In the genomic region with DNA sequence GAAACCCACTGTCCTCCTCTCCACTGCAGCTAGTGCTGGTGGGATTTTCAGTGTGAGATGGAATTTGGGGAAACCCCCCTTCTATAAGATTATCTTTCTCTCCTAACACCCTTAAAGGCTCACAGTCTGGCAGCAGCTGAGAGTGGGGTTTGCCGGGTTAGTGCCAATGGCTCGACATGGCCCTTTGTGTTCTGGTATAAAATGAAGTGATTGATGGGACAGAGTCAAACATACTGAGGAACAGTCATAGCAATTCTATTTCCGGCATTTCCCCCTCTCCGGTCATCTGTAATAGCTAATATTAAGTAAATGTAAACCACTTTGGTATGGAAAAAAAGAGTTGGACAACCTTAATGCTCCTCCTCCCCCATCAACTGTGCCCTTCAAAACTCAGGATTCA, we compare ENCODE assay signal across 26 cellular contexts. TPM values are rescaled to one million over a fixed set of nuclear protein-coding genes. Genes with fewer than 3 reads are reported as not detected.
DNase-seq lines count a peak whose midpoint lies in the region; ATAC-seq and TF ChIP-seq lines count a peak whose summit lies in the region.
"Had no signal": no experiment of that assay in that cellular context is flagged by ENCODE, and none has a peak within 500 bp of the region (broad histone marks: within the 10 kb centered on the region; RNA-seq: fewer than 3 reads in every experiment).

No MANE protein-coding gene starts in this region.

- H3K4me3 ChIP-seq in CD8-positive, alpha-beta T cell (ENCODE audit: low read depth, low read length) = no peak overlapping the region
- peak overlapping the region in 1 of 8 donors; percentile 5 for H3K4me3 ChIP-seq in spleen

- no peaks in the 10 kb centered on the region for H3K4me1 ChIP-seq in CD8-positive, alpha-beta T cell (ENCODE audit: insufficient read depth, low read length)
- peaks cover 0 to 45% (median 4%) of the 10 kb centered on the region in 6 donors for H3K4me1 ChIP-seq in spleen

- 63 to 87% (median 81%) methylated on average over 4 of the region's 4 CpGs for WGBS in spleen, 5 donors

- no peaks in the 10 kb centered on the region for H3K9me3 Mint-ChIP-seq in CD8-positive, alpha-beta T cell
- no peaks in the 10 kb centered on the region for H3K9me3 Mint-ChIP-seq in activated T-helper 17 cell treated with anti-CD3 and anti-CD28 coated beads, Interleukin-2, amount 50 U/mL, for 72 hours
- H3K9me3 Mint-ChIP-seq in endothelial cell (ENCODE audit: unreplicated experiment) (no peaks in the 10 kb centered on the region), T-cell (no peaks in the 10 kb centered on the region)
- H3K9me3 Mint-ChIP-seq: CD8-positive, alpha-beta memory T cell had no signal

- H3K4me1 Mint-ChIP-seq in CD8-positive, alpha-beta T cell (ENCODE audit: low read depth) = no peaks in the 10 kb centered on the region
- H3K4me1 Mint-ChIP-seq in activated T-helper 17 cell treated with anti-CD3 and anti-CD28 coated beads, Interleukin-2, amount 50 U/mL, for 72 hours = no peaks in the 10 kb centered on the region
- H3K4me1 Mint-ChIP-seq in endothelial cell (ENCODE audit: unreplicated experiment) (no peaks in the 10 kb centered on the region), T-cell (no peaks in the 10 kb centered on the region)
- H3K4me1 Mint-ChIP-seq: CD8-positive, alpha-beta memory T cell had no signal

- no peaks in the 10 kb centered on the region for H3K9me3 ChIP-seq in CD8-positive, alpha-beta T cell (ENCODE audit: low read length)
- H3K9me3 ChIP-seq in spleen = no peaks in the 10 kb centered on the region

- no peak for TF ChIP-seq POLR2A in spleen (IDR thresholded peaks at IDR 0.05)

- peak overlapping the region; percentile 16 for H3K27ac Mint-ChIP-seq in CD8-positive, alpha-beta T cell
- H3K27ac Mint-ChIP-seq in activated T-helper 17 cell treated with anti-CD3 and anti-CD28 coated beads, Interleukin-2, amount 50 U/mL, for 72 hours = peak overlapping the region; percentile 59
- H3K27ac Mint-ChIP-seq in endothelial cell (ENCODE audit: unreplicated experiment) (peak overlapping the region; percentile 72), T-cell (no peak overlapping the region)

- no peaks in the 10 kb centered on the region for H3K27me3 Mint-ChIP-seq in CD8-positive, alpha-beta T cell (ENCODE audit: low read depth)
- H3K27me3 Mint-ChIP-seq in activated T-helper 17 cell treated with anti-CD3 and anti-CD28 coated beads, Interleukin-2, amount 50 U/mL, for 72 hours = no peaks in the 10 kb centered on the region
- H3K27me3 Mint-ChIP-seq in endothelial cell (ENCODE audit: unreplicated experiment) = peaks cover 20% of the 10 kb centered on the region
- no peaks in the 10 kb centered on the region for H3K27me3 Mint-ChIP-seq in T-cell
- H3K27me3 Mint-ChIP-seq: CD8-positive, alpha-beta memory T cell had no signal

- H3K36me3 ChIP-seq in CD8-positive, alpha-beta T cell (ENCODE audit: insufficient read depth, low read length) = peaks cover 11% of the 10 kb centered on the region
- H3K36me3 ChIP-seq in spleen = peaks cover 0 to 100% (median 54%) of the 10 kb centered on the region in 6 donors

- H3K27ac ChIP-seq in CD8-positive, alpha-beta T cell (ENCODE audit: low read depth, low read length) = no peak overlapping the region
- H3K27ac ChIP-seq in spleen = peak overlapping the region in 6 of 8 donors; percentile 58 to 81 (median 74)

- intact Hi-C loops in CD8-positive, alpha-beta T cell (cut with DNase I, micrococcal nuclease) = no loop called here
- intact Hi-C loops in spleen (cut with DNase I; ENCODE audit: low total_unique reads) = no loop called here
- intact Hi-C loops in posterior vena cava (cut with DNase I) = no loop called here

- no peak for DNase-seq in CD8-positive, alpha-beta T cell
- DNase-seq in endothelial cell (ENCODE audit: low spot score) (no peak), spleen (no peak), T-cell (no peak), posterior vena cava (ENCODE audit: low spot score) (no peak)
- no peak for DNase-seq in activated CD8-positive, alpha-beta memory T cell treated with anti-CD3 and anti-CD28 coated beads for 24 hours
- DNase-seq: Calu3; CD8-positive, alpha-beta memory T cell; EL; GF-D8; Karpas-422; MV-4-11; NCI-H1105 treated with DMSO at 0.1 percent for 48 hours; NCI-H1694; NCI-H2081; NCI-H2171; NCI-H446; NCI-H526; PC-3; Right ventricle myocardium superior had no signal

- CTCF ChIA-PET in CD8-positive, alpha-beta T cell (lab: Charles Lee) = no interaction called here
- CTCF ChIA-PET in T-cell (lab: Charles Lee) = interaction anchor here in 1 of 2 donors (1.0 kb wide), 1 partner anchor 19 kb away, joined by 3 read pairs; no protein-coding TSS in a partner anchor

- H3K36me3 Mint-ChIP-seq in CD8-positive, alpha-beta T cell = peaks cover 75% of the 10 kb centered on the region
- peaks cover 11% of the 10 kb centered on the region for H3K36me3 Mint-ChIP-seq in activated T-helper 17 cell treated with anti-CD3 and anti-CD28 coated beads, Interleukin-2, amount 50 U/mL, for 72 hours (ENCODE audit: low read depth)
- H3K36me3 Mint-ChIP-seq in endothelial cell (ENCODE audit: low read depth, unreplicated experiment) = peaks cover 30% of the 10 kb centered on the region
- peaks cover 40% of the 10 kb centered on the region for H3K36me3 Mint-ChIP-seq in T-cell

- POLR2A ChIA-PET in CD8-positive, alpha-beta T cell (lab: Charles Lee) = no interaction called here
- POLR2A ChIA-PET in T-cell (lab: Charles Lee) = no interaction called here

- no peak for TF ChIP-seq CTCF in CD8-positive, alpha-beta T cell (IDR thresholded peaks at IDR 0.05)
- TF ChIP-seq CTCF in endothelial cell (IDR thresholded peaks at IDR 0.05; ENCODE audit: unreplicated experiment) = no peak
- no peak for TF ChIP-seq CTCF in spleen (IDR thresholded peaks at IDR 0.05 in 8 of 11, conservative IDR thresholded peaks at IDR 0.05 in 3 of 11)

- no peaks in the 10 kb centered on the region for H3K27me3 ChIP-seq in CD8-positive, alpha-beta T cell (ENCODE audit: insufficient read depth, low read length)
- no peaks in the 10 kb centered on the region for H3K27me3 ChIP-seq in spleen (replicated peaks in 1 of 7)

- ATAC-seq in CD8-positive, alpha-beta T cell = no peak
- ATAC-seq in activated T-helper 17 cell treated with anti-CD3 and anti-CD28 coated beads, Interleukin-2, amount 50 U/mL, for 72 hours (replicated peaks) = no peak
- ATAC-seq in T-cell (replicated peaks in 1 of 4) = no peak
- no peak for ATAC-seq in HG02763 (IDR thresholded peaks at IDR 0.05; ENCODE audit: unreplicated experiment)
- ATAC-seq: HCT116 had no signal

- H3K4me3 Mint-ChIP-seq in CD8-positive, alpha-beta T cell = no peak overlapping the region
- no peak overlapping the region for H3K4me3 Mint-ChIP-seq in activated T-helper 17 cell treated with anti-CD3 and anti-CD28 coated beads, Interleukin-2, amount 50 U/mL, for 72 hours
- H3K4me3 Mint-ChIP-seq in endothelial cell (ENCODE audit: unreplicated experiment) = no peak overlapping the region
- no peak overlapping the region for H3K4me3 Mint-ChIP-seq in T-cell
- H3K4me3 Mint-ChIP-seq: CD8-positive, alpha-beta memory T cell had no signal

RNA-seq across cellular contexts. Expression of a gene that starts 37.6 kb away (rescaled TPM):
- not detected for total RNA-seq in CD8-positive, alpha-beta T cell
- total RNA-seq in activated T-helper 17 cell treated with anti-CD3 and anti-CD28 coated beads, Interleukin-2, amount 50 U/mL, for 72 hours = not detected
- not detected for total RNA-seq in endothelial cell (ENCODE audit: unreplicated experiment)
- total RNA-seq in spleen = 100 to 1,000 TPM in 2 of 7 donors, 10 to 100 TPM in 5; 38.1 to 123 (median 72.9) TPM
- 10 to 100 TPM; 28.9 to 77.8 (median 48.3) TPM for polyA plus RNA-seq in spleen
- total RNA-seq in T-cell = 1 to 10 TPM in 2 of 5 donors, not detected in 3; 1.3 to 1.7 TPM
- total RNA-seq in posterior vena cava = 10 to 100 TPM; 21.1 to 24.4 TPM
- total RNA-seq: Calu3; CD8-positive, alpha-beta memory T cell had no signal
- polyA plus RNA-seq: BJ; CD8-positive, alpha-beta memory T cell had no signal

RNA-seq across cellular contexts. Expression of a gene that starts 58.7 kb away (rescaled TPM):
- 100 to 1,000 TPM; 119 to 123 TPM for total RNA-seq in CD8-positive, alpha-beta T cell
- total RNA-seq in activated T-helper 17 cell treated with anti-CD3 and anti-CD28 coated beads, Interleukin-2, amount 50 U/mL, for 72 hours = 1 to 10 TPM; 3.1 to 8.2 TPM
- 48.9 TPM for total RNA-seq in endothelial cell (ENCODE audit: unreplicated experiment)
- total RNA-seq in spleen = 100 to 1,000 TPM in 5 of 7 donors, 10 to 100 TPM in 2; 76.7 to 143 (median 103) TPM
- polyA plus RNA-seq in spleen = 10 to 100 TPM; 14.6 to 17.0 (median 15.6) TPM
- total RNA-seq in T-cell = 10 to 100 TPM in 2 of 5 donors, 1 to 10 TPM in 3; 4.1 to 51.1 (median 6.2) TPM
- total RNA-seq in posterior vena cava = 10 to 100 TPM; 11.8 to 12.4 TPM
- total RNA-seq: M059J, RPMI7951 had no signal

Comparison
In these comparisons a context has a peak if more than half of its experiments do, and no peak if none do; other contexts are left out.
1. H3K27ac Mint-ChIP-seq: peak in CD8-positive, alpha-beta T cell (single experiment), activated T-helper 17 cell treated with anti-CD3 and anti-CD28 coated beads, Interleukin-2, amount 50 U/mL, for 72 hours (single experiment) and endothelial cell (single experiment); none in T-cell (0 of 2).
2. RNA of a gene that starts 37.6 kb away (total RNA-seq): 38.1 to 123 TPM in spleen and 21.1 to 24.4 TPM in posterior vena cava; 1.3 to 1.7 TPM in T-cell, not detected in CD8-positive, alpha-beta T cell, not detected in activated T-helper 17 cell treated with anti-CD3 and anti-CD28 coated beads, Interleukin-2, amount 50 U/mL, for 72 hours and not detected in endothelial cell (single experiment); every median in the first group is over 4 times any median in the second.